16 cellular contexts compared by ENCODE assay signal in genomic region chr4:55169352-55169959, GRCh38. TPM values are rescaled to one million over a fixed set of nuclear protein-coding genes. Genes with fewer than 3 reads are reported as not detected.
DNase-seq lines count a peak whose midpoint lies in the region; ATAC-seq lines count a peak whose summit lies in the region.
"Had no signal": no experiment of that assay in that cellular context is flagged by ENCODE, and none has a peak within 500 bp of the region (broad histone marks: within the 10 kb centered on the region; RNA-seq: fewer than 3 reads in every experiment).

No MANE protein-coding gene starts in this region.

- ATAC-seq in left colon: peak; percentile 48

- no peaks in the 10 kb centered on the region for H3K36me3 ChIP-seq in HUES6 (ENCODE audit: control insufficient read depth, insufficient read depth, low read length)
- H3K36me3 ChIP-seq: esophagus squamous epithelium had no signal

- no peak overlapping the region for H3K4me3 ChIP-seq in HUES6 (ENCODE audit: low read depth, low read length)
- H3K4me3 ChIP-seq: esophagus squamous epithelium had no signal

- H3K4me1 ChIP-seq in HUES6 (ENCODE audit: control insufficient read depth, insufficient read depth, low read length): peaks cover 21% of the 10 kb centered on the region; the same call in 1 of the 2 replicates

- intact Hi-C loops in left colon (cut with DNase I, micrococcal nuclease): no loop called here

- peak overlapping the region; percentile 12 for H3K9ac ChIP-seq in HUES6 (ENCODE audit: low read length)

- H3K27me3 ChIP-seq in HUES6 (ENCODE audit: control insufficient read depth, insufficient read depth, low read length): no peaks in the 10 kb centered on the region
- H3K27me3 ChIP-seq: esophagus squamous epithelium had no signal

- H3K9me3 ChIP-seq in HUES6 (ENCODE audit: control insufficient read depth, insufficient read depth, low read depth, low read length): no peaks in the 10 kb centered on the region
- H3K9me3 ChIP-seq: esophagus squamous epithelium had no signal

- peak; percentile 46 for DNase-seq in CMK (ENCODE audit: low read depth)
- peak; percentile 51 for DNase-seq in astrocyte of the hippocampus (ENCODE audit: low read depth, low spot score)
- no peak for DNase-seq in left colon
- no peak for DNase-seq in kidney glomerular epithelial cell (lab: John Stamatoyannopoulos, UW)
- no peak for DNase-seq in NCI-H2196 (lab: John Stamatoyannopoulos, UW; ENCODE audit: unreplicated experiment)
- DNase-seq in NCI-H524 (lab: John Stamatoyannopoulos, UW): no peak
- no peak for DNase-seq in NCI-H524 treated with DMSO at 0.1 percent for 48 hours (lab: John Stamatoyannopoulos, UW)
- DNase-seq: activated naive CD4-positive, alpha-beta T cell treated with Interleukin-2 at 50 U/mL for 16 hours; AML-193; EL; esophagus squamous epithelium; MM.1S; naive B cell; NCI-H446 treated with DMSO at 0.1 percent for 48 hours had no signal

- no peak overlapping the region for H3K27ac ChIP-seq in HUES6 (ENCODE audit: low read depth, low read length)

RNA-seq across cellular contexts. Expression of gene KDR, which starts 44.1 kb away (rescaled TPM):
- total RNA-seq in left colon: 1 to 10 TPM; 4.8 to 5.2 TPM
- total RNA-seq: activated CD8-positive, alpha-beta memory T cell treated with anti-CD3 and anti-CD28 coated beads for 36 hours had no signal

Comparison
In these comparisons a context has a peak if more than half of its experiments do, and no peak if none do; other contexts are left out.
1. DNase-seq: peak in CMK (single experiment) and astrocyte of the hippocampus (single experiment); none in left colon (0 of 2), kidney glomerular epithelial cell (single experiment), NCI-H2196 (single experiment), NCI-H524 (0 of 2) and NCI-H524 treated with DMSO at 0.1 percent for 48 hours (single experiment).